ENCODE assay signal across 1 cellular context in the genomic region with DNA sequence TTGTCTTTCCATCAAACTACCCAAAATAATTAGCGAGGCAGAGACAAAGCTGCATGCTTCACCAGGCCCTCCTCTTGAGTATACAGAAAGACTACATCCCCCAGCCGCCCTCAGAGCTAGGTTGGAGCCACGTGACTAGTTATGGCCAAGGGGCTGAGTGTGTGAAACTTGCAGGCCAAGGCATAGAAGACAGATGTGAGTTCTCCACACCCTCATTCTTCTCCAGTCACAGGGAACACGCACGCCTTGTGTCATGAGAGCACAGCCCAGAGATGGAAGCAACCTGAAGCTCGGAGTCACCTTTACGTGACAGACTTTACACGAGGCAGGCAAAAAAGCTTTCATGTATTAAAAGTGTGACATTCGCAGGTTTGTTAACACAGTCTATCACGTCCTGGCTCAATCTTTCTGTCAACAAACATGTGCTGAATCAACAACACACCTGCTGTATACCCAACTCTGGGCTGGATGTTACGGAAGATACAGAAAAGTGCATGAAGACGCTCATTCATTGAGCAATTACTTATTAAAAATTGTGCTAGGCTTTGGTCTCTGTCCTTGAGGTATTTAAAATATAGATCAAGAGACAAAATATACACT.
TF ChIP-seq lines count a peak whose summit lies in the region.

No MANE protein-coding gene starts in this region.

TF ChIP-seq in GM23338, 12 proteins besides CTCF, POLR2A, EP300 and RAD21 (continued from another document):
- TF ChIP-seq, protein P1, sequence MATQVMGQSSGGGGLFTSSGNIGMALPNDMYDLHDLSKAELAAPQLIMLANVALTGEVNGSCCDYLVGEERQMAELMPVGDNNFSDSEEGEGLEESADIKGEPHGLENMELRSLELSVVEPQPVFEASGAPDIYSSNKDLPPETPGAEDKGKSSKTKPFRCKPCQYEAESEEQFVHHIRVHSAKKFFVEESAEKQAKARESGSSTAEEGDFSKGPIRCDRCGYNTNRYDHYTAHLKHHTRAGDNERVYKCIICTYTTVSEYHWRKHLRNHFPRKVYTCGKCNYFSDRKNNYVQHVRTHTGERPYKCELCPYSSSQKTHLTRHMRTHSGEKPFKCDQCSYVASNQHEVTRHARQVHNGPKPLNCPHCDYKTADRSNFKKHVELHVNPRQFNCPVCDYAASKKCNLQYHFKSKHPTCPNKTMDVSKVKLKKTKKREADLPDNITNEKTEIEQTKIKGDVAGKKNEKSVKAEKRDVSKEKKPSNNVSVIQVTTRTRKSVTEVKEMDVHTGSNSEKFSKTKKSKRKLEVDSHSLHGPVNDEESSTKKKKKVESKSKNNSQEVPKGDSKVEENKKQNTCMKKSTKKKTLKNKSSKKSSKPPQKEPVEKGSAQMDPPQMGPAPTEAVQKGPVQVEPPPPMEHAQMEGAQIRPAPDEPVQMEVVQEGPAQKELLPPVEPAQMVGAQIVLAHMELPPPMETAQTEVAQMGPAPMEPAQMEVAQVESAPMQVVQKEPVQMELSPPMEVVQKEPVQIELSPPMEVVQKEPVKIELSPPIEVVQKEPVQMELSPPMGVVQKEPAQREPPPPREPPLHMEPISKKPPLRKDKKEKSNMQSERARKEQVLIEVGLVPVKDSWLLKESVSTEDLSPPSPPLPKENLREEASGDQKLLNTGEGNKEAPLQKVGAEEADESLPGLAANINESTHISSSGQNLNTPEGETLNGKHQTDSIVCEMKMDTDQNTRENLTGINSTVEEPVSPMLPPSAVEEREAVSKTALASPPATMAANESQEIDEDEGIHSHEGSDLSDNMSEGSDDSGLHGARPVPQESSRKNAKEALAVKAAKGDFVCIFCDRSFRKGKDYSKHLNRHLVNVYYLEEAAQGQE (IDR thresholded peaks at IDR 0.05; ENCODE audit: unreplicated experiment) = no peak
- TF ChIP-seq ZNF331 (CRISPR knock-in tag; IDR thresholded peaks at IDR 0.05; ENCODE audit: low read depth) = no peak
- no peak for TF ChIP-seq CREB1 (CRISPR knock-in tag; IDR thresholded peaks at IDR 0.05; ENCODE audit: low read depth)
- TF ChIP-seq POLR2AphosphoS5 (IDR thresholded peaks at IDR 0.05; ENCODE audit: low read depth) = no peak
- TF ChIP-seq, protein P2, sequence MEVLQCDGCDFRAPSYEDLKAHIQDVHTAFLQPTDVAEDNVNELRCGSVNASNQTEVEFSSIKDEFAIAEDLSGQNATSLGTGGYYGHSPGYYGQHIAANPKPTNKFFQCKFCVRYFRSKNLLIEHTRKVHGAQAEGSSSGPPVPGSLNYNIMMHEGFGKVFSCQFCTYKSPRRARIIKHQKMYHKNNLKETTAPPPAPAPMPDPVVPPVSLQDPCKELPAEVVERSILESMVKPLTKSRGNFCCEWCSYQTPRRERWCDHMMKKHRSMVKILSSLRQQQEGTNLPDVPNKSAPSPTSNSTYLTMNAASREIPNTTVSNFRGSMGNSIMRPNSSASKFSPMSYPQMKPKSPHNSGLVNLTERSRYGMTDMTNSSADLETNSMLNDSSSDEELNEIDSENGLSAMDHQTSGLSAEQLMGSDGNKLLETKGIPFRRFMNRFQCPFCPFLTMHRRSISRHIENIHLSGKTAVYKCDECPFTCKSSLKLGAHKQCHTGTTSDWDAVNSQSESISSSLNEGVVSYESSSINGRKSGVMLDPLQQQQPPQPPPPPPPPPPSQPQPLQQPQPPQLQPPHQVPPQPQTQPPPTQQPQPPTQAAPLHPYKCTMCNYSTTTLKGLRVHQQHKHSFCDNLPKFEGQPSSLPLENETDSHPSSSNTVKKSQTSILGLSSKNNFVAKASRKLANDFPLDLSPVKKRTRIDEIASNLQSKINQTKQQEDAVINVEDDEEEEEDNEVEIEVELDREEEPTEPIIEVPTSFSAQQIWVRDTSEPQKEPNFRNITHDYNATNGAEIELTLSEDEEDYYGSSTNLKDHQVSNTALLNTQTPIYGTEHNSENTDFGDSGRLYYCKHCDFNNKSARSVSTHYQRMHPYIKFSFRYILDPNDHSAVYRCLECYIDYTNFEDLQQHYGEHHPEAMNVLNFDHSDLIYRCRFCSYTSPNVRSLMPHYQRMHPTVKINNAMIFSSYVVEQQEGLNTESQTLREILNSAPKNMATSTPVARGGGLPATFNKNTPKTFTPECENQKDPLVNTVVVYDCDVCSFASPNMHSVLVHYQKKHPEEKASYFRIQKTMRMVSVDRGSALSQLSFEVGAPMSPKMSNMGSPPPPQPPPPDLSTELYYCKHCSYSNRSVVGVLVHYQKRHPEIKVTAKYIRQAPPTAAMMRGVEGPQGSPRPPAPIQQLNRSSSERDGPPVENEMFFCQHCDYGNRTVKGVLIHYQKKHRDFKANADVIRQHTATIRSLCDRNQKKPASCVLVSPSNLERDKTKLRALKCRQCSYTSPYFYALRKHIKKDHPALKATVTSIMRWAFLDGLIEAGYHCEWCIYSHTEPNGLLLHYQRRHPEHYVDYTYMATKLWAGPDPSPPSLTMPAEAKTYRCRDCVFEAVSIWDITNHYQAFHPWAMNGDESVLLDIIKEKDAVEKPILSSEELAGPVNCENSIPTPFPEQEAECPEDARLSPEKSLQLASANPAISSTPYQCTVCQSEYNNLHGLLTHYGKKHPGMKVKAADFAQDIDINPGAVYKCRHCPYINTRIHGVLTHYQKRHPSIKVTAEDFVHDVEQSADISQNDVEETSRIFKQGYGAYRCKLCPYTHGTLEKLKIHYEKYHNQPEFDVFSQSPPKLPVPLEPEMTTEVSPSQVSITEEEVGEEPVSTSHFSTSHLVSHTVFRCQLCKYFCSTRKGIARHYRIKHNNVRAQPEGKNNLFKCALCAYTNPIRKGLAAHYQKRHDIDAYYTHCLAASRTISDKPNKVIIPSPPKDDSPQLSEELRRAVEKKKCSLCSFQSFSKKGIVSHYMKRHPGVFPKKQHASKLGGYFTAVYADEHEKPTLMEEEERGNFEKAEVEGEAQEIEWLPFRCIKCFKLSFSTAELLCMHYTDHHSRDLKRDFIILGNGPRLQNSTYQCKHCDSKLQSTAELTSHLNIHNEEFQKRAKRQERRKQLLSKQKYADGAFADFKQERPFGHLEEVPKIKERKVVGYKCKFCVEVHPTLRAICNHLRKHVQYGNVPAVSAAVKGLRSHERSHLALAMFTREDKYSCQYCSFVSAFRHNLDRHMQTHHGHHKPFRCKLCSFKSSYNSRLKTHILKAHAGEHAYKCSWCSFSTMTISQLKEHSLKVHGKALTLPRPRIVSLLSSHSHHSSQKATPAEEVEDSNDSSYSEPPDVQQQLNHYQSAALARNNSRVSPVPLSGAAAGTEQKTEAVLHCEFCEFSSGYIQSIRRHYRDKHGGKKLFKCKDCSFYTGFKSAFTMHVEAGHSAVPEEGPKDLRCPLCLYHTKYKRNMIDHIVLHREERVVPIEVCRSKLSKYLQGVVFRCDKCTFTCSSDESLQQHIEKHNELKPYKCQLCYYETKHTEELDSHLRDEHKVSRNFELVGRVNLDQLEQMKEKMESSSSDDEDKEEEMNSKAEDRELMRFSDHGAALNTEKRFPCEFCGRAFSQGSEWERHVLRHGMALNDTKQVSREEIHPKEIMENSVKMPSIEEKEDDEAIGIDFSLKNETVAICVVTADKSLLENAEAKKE (CRISPR knock-in tag; IDR thresholded peaks at IDR 0.05) = no peak
- no peak for TF ChIP-seq ZNF114 (CRISPR knock-in tag; IDR thresholded peaks at IDR 0.05)
